1 cellular context compared by ENCODE assay signal in the genomic region with DNA sequence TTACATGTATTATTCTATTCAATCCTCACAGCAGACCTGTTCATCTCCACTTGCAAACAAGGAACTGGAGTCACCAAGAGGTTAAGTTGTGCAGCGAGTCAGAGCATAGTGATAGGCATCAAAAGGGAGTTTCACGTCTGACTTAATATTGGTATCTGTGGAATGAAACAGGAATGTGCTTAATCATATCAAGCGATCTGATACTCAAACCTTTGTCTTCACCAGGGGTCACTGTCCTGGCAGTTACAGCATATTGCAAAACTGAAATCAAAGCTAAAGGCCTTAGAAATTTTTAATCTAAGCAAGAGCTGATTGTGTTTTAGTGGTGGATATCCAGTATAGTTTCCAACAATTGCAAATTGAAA.
TF ChIP-seq lines count a peak whose summit lies in the region.

No MANE protein-coding gene starts in this region.

TF ChIP-seq in A549, 52 proteins besides CTCF, POLR2A, EP300 and RAD21 (continued from another document):
- TF ChIP-seq POLR2AphosphoS2 (conservative IDR thresholded peaks at IDR 0.05; ENCODE audit: low read length) (no peak), KDM5A (IDR thresholded peaks at IDR 0.05) (no peak), HDAC2 (IDR thresholded peaks at IDR 0.05) (no peak), EHF (CRISPR knock-in tag; IDR thresholded peaks at IDR 0.05) (no peak), EHMT2 (IDR thresholded peaks at IDR 0.05; ENCODE audit: low read depth) (no peak), CBX8 (IDR thresholded peaks at IDR 0.05) (no peak), ZFP36 (IDR thresholded peaks at IDR 0.05; ENCODE audit: borderline replicate concordance, partially characterized antibody) (no peak), HEYL (CRISPR knock-in tag; IDR thresholded peaks at IDR 0.05) (no peak), CEBPB (IDR thresholded peaks at IDR 0.05) (peak; percentile 93 to 98), MAZ (IDR thresholded peaks at IDR 0.05; ENCODE audit: borderline replicate concordance, low read depth, low read length) (no peak), SMC3 (IDR thresholded peaks at IDR 0.05) (peak; percentile 89), RCOR1 (IDR thresholded peaks at IDR 0.05; ENCODE audit: low read depth, low read length) (no peak), CBX2 (IDR thresholded peaks at IDR 0.05; ENCODE audit: borderline replicate concordance, low read depth) (no peak), RARB (CRISPR knock-in tag; IDR thresholded peaks at IDR 0.05) (peak; percentile 92), GATA3 (IDR thresholded peaks at IDR 0.05; ENCODE audit: borderline replicate concordance) (peak; percentile 100), NFE2L2 (conservative IDR thresholded peaks at IDR 0.05; ENCODE audit: low read length) (peak; percentile 79), FOXS1 (CRISPR knock-in tag; IDR thresholded peaks at IDR 0.05) (no peak; the same call in 1 of the 2 replicates), TFCP2L1 (CRISPR knock-in tag; IDR thresholded peaks at IDR 0.05) (no peak), TP53 (CRISPR knock-in tag; IDR thresholded peaks at IDR 0.05) (no peak), CHD4 (IDR thresholded peaks at IDR 0.05; ENCODE audit: borderline replicate concordance) (no peak), NR3C1 (IDR thresholded peaks at IDR 0.05) (no peak), HOXB13 (CRISPR knock-in tag; IDR thresholded peaks at IDR 0.05; ENCODE audit: low read depth) (no peak), ZNF302 (CRISPR knock-in tag; IDR thresholded peaks at IDR 0.05) (no peak), JUNB (IDR thresholded peaks at IDR 0.05) (peak; percentile 93), JUN (IDR thresholded peaks at IDR 0.05) (peak; percentile 95 to 97), HOXA7 (CRISPR knock-in tag; IDR thresholded peaks at IDR 0.05) (no peak)
- TF ChIP-seq, protein P1, sequence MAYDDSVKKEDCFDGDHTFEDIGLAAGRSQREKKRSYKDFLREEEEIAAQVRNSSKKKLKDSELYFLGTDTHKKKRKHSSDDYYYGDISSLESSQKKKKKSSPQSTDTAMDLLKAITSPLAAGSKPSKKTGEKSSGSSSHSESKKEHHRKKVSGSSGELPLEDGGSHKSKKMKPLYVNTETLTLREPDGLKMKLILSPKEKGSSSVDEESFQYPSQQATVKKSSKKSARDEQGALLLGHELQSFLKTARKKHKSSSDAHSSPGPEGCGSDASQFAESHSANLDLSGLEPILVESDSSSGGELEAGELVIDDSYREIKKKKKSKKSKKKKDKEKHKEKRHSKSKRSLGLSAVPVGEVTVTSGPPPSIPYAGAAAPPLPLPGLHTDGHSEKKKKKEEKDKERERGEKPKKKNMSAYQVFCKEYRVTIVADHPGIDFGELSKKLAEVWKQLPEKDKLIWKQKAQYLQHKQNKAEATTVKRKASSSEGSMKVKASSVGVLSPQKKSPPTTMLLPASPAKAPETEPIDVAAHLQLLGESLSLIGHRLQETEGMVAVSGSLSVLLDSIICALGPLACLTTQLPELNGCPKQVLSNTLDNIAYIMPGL (CRISPR knock-in tag; IDR thresholded peaks at IDR 0.05; ENCODE audit: borderline replicate concordance) = no peak
- TF ChIP-seq, protein P2, sequence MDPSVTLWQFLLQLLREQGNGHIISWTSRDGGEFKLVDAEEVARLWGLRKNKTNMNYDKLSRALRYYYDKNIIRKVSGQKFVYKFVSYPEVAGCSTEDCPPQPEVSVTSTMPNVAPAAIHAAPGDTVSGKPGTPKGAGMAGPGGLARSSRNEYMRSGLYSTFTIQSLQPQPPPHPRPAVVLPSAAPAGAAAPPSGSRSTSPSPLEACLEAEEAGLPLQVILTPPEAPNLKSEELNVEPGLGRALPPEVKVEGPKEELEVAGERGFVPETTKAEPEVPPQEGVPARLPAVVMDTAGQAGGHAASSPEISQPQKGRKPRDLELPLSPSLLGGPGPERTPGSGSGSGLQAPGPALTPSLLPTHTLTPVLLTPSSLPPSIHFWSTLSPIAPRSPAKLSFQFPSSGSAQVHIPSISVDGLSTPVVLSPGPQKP (IDR thresholded peaks at IDR 0.05; ENCODE audit: low read depth, low read length) = no peak
- TF ChIP-seq, protein P3, sequence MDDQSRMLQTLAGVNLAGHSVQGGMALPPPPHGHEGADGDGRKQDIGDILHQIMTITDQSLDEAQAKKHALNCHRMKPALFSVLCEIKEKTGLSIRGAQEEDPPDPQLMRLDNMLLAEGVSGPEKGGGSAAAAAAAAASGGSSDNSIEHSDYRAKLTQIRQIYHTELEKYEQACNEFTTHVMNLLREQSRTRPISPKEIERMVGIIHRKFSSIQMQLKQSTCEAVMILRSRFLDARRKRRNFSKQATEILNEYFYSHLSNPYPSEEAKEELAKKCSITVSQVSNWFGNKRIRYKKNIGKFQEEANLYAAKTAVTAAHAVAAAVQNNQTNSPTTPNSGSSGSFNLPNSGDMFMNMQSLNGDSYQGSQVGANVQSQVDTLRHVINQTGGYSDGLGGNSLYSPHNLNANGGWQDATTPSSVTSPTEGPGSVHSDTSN (IDR thresholded peaks at IDR 0.05) = peak; percentile 87
- TF ChIP-seq, protein P4, sequence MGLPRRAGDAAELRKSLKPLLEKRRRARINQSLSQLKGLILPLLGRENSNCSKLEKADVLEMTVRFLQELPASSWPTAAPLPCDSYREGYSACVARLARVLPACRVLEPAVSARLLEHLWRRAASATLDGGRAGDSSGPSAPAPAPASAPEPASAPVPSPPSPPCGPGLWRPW (IDR thresholded peaks at IDR 0.05) = peak; percentile 78
- TF ChIP-seq, protein P5, sequence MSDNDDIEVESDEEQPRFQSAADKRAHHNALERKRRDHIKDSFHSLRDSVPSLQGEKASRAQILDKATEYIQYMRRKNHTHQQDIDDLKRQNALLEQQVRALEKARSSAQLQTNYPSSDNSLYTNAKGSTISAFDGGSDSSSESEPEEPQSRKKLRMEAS (IDR thresholded peaks at IDR 0.05) = peak; percentile 86
